1 cellular context compared by ENCODE assay signal in the genomic region with DNA sequence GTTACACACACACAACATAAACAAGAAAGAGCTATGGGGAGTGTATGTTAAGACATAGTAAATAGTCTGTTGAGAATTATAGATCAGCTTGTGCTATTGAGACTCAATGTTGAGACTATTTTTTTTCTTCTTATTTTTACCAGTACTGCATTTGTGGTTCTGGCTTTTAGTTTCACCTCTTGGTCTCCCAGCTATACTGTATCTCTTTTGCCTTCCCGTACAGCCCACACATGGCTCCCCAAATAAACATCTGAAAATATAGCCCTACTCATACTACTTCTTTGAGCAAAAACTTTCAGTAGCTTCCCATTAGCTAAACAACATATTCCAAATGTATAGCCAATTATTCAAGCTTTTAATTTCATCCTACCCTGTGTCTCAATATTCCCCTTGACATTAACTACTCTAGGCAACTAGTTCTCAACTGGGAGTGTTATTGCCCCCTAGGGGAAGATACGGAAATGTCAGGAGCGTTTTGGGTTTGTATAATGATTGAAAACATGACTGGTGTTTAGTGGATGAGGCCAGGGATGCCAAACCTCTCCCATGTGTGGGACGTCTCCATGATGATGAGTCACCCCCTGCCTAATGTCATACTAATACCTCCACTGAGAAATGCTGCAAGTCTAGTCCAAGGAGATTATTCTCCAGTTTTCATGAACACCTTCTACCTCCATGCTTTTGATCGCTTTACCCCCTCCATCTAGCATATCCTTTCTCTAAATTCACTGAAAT.
TF ChIP-seq lines count a peak whose summit lies in the region.

No MANE protein-coding gene starts in this region.

TF ChIP-seq in HCT116, 20 proteins besides CTCF, POLR2A, EP300 and RAD21 (continued from another document):
- TF ChIP-seq, protein P1, sequence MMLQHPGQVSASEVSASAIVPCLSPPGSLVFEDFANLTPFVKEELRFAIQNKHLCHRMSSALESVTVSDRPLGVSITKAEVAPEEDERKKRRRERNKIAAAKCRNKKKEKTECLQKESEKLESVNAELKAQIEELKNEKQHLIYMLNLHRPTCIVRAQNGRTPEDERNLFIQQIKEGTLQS (IDR thresholded peaks at IDR 0.05) = no peak
TF ChIP-seq in HCT116: peak in this region for 3.
